Comparison of ENCODE assay signal across 1 cellular context in the genomic region with DNA sequence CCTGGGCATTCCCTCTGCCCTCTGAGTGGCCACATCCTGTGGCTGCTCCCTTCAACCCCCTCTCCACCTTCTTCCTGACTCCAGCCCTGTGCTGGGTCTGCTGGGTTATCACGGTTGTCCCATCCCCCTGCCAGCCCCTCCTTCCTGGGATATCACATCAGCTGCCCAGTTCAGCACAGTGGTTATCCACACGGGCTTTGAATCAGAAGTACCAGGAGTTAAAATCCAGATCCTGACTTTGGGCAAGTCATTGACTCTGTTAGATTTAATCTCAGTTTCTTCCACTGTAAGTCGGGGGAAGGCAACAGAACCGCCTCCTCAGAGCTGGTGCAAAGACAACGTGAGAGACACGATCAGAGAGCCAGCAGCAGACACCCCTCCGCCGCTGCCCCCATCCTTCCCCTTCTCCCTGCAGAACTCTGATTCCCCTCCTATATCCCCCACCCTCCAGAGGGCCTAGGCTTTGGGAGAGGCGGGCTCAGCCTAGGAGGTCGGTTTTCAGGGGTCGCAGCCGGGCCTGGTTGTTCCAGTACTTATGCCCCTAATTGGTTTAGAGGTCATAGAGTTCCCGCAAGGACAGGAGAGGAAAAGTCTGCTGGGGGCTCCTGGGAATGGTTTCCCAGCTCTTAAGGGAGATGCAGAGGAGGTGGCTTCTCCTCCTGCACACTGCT.
TF ChIP-seq lines count a peak whose summit lies in the region.

No MANE protein-coding gene starts in this region.

TF ChIP-seq in H1, 55 proteins besides CTCF, POLR2A, EP300 and RAD21:
- TF ChIP-seq, protein P1, sequence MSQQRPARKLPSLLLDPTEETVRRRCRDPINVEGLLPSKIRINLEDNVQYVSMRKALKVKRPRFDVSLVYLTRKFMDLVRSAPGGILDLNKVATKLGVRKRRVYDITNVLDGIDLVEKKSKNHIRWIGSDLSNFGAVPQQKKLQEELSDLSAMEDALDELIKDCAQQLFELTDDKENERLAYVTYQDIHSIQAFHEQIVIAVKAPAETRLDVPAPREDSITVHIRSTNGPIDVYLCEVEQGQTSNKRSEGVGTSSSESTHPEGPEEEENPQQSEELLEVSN (IDR thresholded peaks at IDR 0.05) = no peak
- no peak for TF ChIP-seq KDM5A (IDR thresholded peaks at IDR 0.05; ENCODE audit: low read length)
